Comparison of ENCODE assay signal across 21 cellular contexts in the genomic region with DNA sequence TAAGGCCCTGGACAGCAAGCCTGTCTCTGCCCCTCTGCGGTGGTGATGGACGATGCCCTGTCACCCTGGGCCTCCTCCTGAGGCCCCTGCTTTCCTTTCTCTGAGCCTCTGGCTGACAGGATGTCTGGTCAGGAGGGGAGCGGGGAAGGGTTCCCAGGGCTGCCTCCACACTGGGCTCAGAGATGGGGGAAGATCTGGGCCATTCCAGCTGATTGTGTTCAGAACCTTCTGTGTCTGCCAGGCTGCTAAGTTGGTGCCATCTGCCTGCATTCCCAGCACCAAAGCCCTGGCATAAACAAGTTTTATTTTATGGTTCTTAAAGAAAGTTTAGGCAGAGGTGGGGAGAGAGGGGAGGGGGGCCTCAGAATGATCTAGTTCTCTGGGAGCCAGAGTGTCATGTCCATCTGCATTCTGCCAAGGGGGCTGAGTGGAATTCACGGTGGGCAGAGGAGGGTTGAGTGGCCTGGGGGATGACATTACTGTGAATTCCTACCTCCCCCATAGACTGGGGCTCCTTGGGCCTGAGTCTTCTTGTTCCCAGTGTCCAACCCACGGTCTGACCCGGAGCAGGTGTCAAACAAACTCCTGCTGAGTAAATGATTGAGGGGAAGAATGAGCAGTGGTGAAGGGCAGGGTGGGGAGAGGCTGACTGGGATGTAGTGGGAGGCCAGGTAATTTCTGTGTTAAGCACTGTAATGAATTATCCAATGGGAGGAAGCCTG.
DNase-seq lines count a peak whose midpoint lies in the region; TF ChIP-seq lines count a peak whose summit lies in the region.
"Had no signal": no experiment of that assay in that cellular context is flagged by ENCODE, and none has a peak within 500 bp of the region (broad histone marks: within the 10 kb centered on the region; RNA-seq: fewer than 3 reads in every experiment).

No MANE protein-coding gene starts in this region.

- CTCF ChIA-PET in activated naive CD4-positive, alpha-beta T cell treated with anti-CD3 and anti-CD28 coated beads, Interleukin-2, amount 10 ng/mL, durations not matched to agents 7 days and 5 days (lab: Charles Lee): no interaction called here
- CTCF ChIA-PET in activated naive CD4-positive, alpha-beta T cell treated with anti-CD3 and anti-CD28 coated beads for 36 hours (lab: Charles Lee): no interaction called here
- CTCF ChIA-PET in CD8-positive, alpha-beta memory T cell (lab: Charles Lee): no interaction called here
- CTCF ChIA-PET in RWPE1 (lab: Yijun Ruan, JAX): no interaction called here

- H3K36me3 ChIP-seq in neural progenitor cell: no peaks in the 10 kb centered on the region
- no peaks in the 10 kb centered on the region for H3K36me3 ChIP-seq in CD8-positive, alpha-beta memory T cell (ENCODE audit: insufficient read depth, low read length)
- H3K36me3 ChIP-seq: HAP-1 had no signal

- no peaks in the 10 kb centered on the region for H3K4me1 ChIP-seq in neural progenitor cell
- no peaks in the 10 kb centered on the region for H3K4me1 ChIP-seq in CD8-positive, alpha-beta memory T cell (ENCODE audit: insufficient read depth, low read length)
- H3K4me1 ChIP-seq: A549, Caco-2, HAP-1 had no signal

- no peak overlapping the region for H3K4me2 ChIP-seq in neural progenitor cell
- H3K4me2 ChIP-seq: A549 had no signal

- peak; percentile 13 for DNase-seq in activated naive CD4-positive, alpha-beta T cell treated with anti-CD3 and anti-CD28 coated beads, Interleukin-2, amount 10 ng/mL, durations not matched to agents 7 days and 5 days
- DNase-seq in activated naive CD4-positive, alpha-beta T cell treated with anti-CD3 and anti-CD28 coated beads for 36 hours: no peak
- DNase-seq in neural progenitor cell (ENCODE audit: low spot score) (no peak), cerebellar cortex (ENCODE audit: low spot score) (no peak), RWPE1 (ENCODE audit: low spot score) (no peak), SIG-M5 (lab: John Stamatoyannopoulos, UW) (no peak)
- no peak for DNase-seq in CD8-positive, alpha-beta memory T cell
- DNase-seq: C1 segment of cervical spinal cord; Caco-2; CD4-positive, CD25-positive, alpha-beta regulatory T cell; DMS153; DMS79; GDM1; GM23248 had no signal

- no peaks in the 10 kb centered on the region for H3K79me2 ChIP-seq in neural progenitor cell (ENCODE audit: low read depth)

- H3K27ac ChIP-seq in cingulate gyrus (ENCODE audit: low read depth, low read length) (peak overlapping the region; percentile 12), neural progenitor cell (no peak overlapping the region), RWPE1 (no peak overlapping the region)
- no peak overlapping the region for H3K27ac ChIP-seq in CD8-positive, alpha-beta memory T cell (ENCODE audit: low read depth, low read length)
- H3K27ac ChIP-seq: 22Rv1, A549, GM23248, HL-60 had no signal

- H3K27me3 ChIP-seq in neural progenitor cell: no peaks in the 10 kb centered on the region
- no peaks in the 10 kb centered on the region for H3K27me3 ChIP-seq in CD8-positive, alpha-beta memory T cell (ENCODE audit: insufficient read depth, low read length, poor library complexity, severe bottlenecking)

- no peak overlapping the region for H3K9ac ChIP-seq in neural progenitor cell
- H3K9ac ChIP-seq: GM23248 had no signal

- H4K20me1 ChIP-seq in neural progenitor cell (ENCODE audit: low read depth): no peaks in the 10 kb centered on the region

- no peak overlapping the region for H3K4me3 ChIP-seq in neural progenitor cell
- H3K4me3 ChIP-seq in CD8-positive, alpha-beta memory T cell (ENCODE audit: low read length): no peak overlapping the region
- H3K4me3 ChIP-seq: A549, GM23248, HAP-1 had no signal

- no peaks in the 10 kb centered on the region for H3K4me1 Mint-ChIP-seq in activated naive CD4-positive, alpha-beta T cell treated with anti-CD3 and anti-CD28 coated beads, Interleukin-2, amount 10 ng/mL, durations not matched to agents 7 days and 5 days
- no peaks in the 10 kb centered on the region for H3K4me1 Mint-ChIP-seq in activated naive CD4-positive, alpha-beta T cell treated with anti-CD3 and anti-CD28 coated beads for 36 hours (ENCODE audit: low read depth)
- peaks cover 3% of the 10 kb centered on the region for H3K4me1 Mint-ChIP-seq in neural progenitor cell
- H3K4me1 Mint-ChIP-seq in CD8-positive, alpha-beta memory T cell: peaks cover 0 to under 1% (median 0%) of the 10 kb centered on the region in 3 donors
- H3K4me1 Mint-ChIP-seq: B cell; CD4-positive, CD25-positive, alpha-beta regulatory T cell; IgD-negative memory B cell had no signal

- H3F3A ChIP-seq in neural progenitor cell (ENCODE audit: low read depth): no peaks in the 10 kb centered on the region

- no peak overlapping the region for H2AFZ ChIP-seq in neural progenitor cell (replicated peaks)
- H2AFZ ChIP-seq: GM23248 had no signal

- H3K9me3 ChIP-seq in neural progenitor cell (ENCODE audit: low read depth): no peaks in the 10 kb centered on the region
- H3K9me3 ChIP-seq in CD8-positive, alpha-beta memory T cell (ENCODE audit: low read length): no peaks in the 10 kb centered on the region
- H3K9me3 ChIP-seq: A549, Caco-2, HAP-1 had no signal

- intact Hi-C loops in activated naive CD4-positive, alpha-beta T cell treated with anti-CD3 and anti-CD28 coated beads for 36 hours (cut with micrococcal nuclease): no loop called here

- no peak overlapping the region for H3K4me3 Mint-ChIP-seq in activated naive CD4-positive, alpha-beta T cell treated with anti-CD3 and anti-CD28 coated beads, Interleukin-2, amount 10 ng/mL, durations not matched to agents 7 days and 5 days
- H3K4me3 Mint-ChIP-seq in activated naive CD4-positive, alpha-beta T cell treated with anti-CD3 and anti-CD28 coated beads for 36 hours: no peak overlapping the region
- H3K4me3 Mint-ChIP-seq in neural progenitor cell: no peak overlapping the region
- no peak overlapping the region for H3K4me3 Mint-ChIP-seq in CD8-positive, alpha-beta memory T cell
- H3K4me3 Mint-ChIP-seq: B cell; CD4-positive, CD25-positive, alpha-beta regulatory T cell; IgD-negative memory B cell had no signal

- TF ChIP-seq CTCF in neural progenitor cell (IDR thresholded peaks at IDR 0.05): no peak
- TF ChIP-seq CTCF in RWPE1 (conservative IDR thresholded peaks at IDR 0.05; ENCODE audit: low read depth): no peak

- H3K9me3 Mint-ChIP-seq in activated naive CD4-positive, alpha-beta T cell treated with anti-CD3 and anti-CD28 coated beads, Interleukin-2, amount 10 ng/mL, durations not matched to agents 7 days and 5 days: no peaks in the 10 kb centered on the region
- no peaks in the 10 kb centered on the region for H3K9me3 Mint-ChIP-seq in activated naive CD4-positive, alpha-beta T cell treated with anti-CD3 and anti-CD28 coated beads for 36 hours
- no peaks in the 10 kb centered on the region for H3K9me3 Mint-ChIP-seq in neural progenitor cell
- no peaks in the 10 kb centered on the region for H3K9me3 Mint-ChIP-seq in CD8-positive, alpha-beta memory T cell
- H3K9me3 Mint-ChIP-seq: CD4-positive, CD25-positive, alpha-beta regulatory T cell had no signal

- H3K36me3 Mint-ChIP-seq in activated naive CD4-positive, alpha-beta T cell treated with anti-CD3 and anti-CD28 coated beads, Interleukin-2, amount 10 ng/mL, durations not matched to agents 7 days and 5 days: no peaks in the 10 kb centered on the region
- H3K36me3 Mint-ChIP-seq in activated naive CD4-positive, alpha-beta T cell treated with anti-CD3 and anti-CD28 coated beads for 36 hours (ENCODE audit: low read depth): no peaks in the 10 kb centered on the region
- H3K36me3 Mint-ChIP-seq in neural progenitor cell: no peaks in the 10 kb centered on the region
- no peaks in the 10 kb centered on the region for H3K36me3 Mint-ChIP-seq in CD8-positive, alpha-beta memory T cell
- H3K36me3 Mint-ChIP-seq: CD4-positive, CD25-positive, alpha-beta regulatory T cell; IgD-negative memory B cell had no signal

- H3K27ac Mint-ChIP-seq in activated naive CD4-positive, alpha-beta T cell treated with anti-CD3 and anti-CD28 coated beads, Interleukin-2, amount 10 ng/mL, durations not matched to agents 7 days and 5 days: no peak overlapping the region
- H3K27ac Mint-ChIP-seq in activated naive CD4-positive, alpha-beta T cell treated with anti-CD3 and anti-CD28 coated beads for 36 hours: no peak overlapping the region
- H3K27ac Mint-ChIP-seq in neural progenitor cell: peak overlapping the region; percentile 73
- no peak overlapping the region for H3K27ac Mint-ChIP-seq in CD8-positive, alpha-beta memory T cell
- H3K27ac Mint-ChIP-seq: B cell; CD4-positive, CD25-positive, alpha-beta regulatory T cell; IgD-negative memory B cell had no signal

- H3K27me3 Mint-ChIP-seq in activated naive CD4-positive, alpha-beta T cell treated with anti-CD3 and anti-CD28 coated beads, Interleukin-2, amount 10 ng/mL, durations not matched to agents 7 days and 5 days: no peaks in the 10 kb centered on the region
- H3K27me3 Mint-ChIP-seq in activated naive CD4-positive, alpha-beta T cell treated with anti-CD3 and anti-CD28 coated beads for 36 hours (ENCODE audit: low read depth): no peaks in the 10 kb centered on the region
- H3K27me3 Mint-ChIP-seq in neural progenitor cell (ENCODE audit: insufficient read depth, low read depth): peaks cover 8% of the 10 kb centered on the region
- peaks cover 7 to 12% of the 10 kb centered on the region in 2 donors for H3K27me3 Mint-ChIP-seq in CD8-positive, alpha-beta memory T cell
- H3K27me3 Mint-ChIP-seq: CD4-positive, CD25-positive, alpha-beta regulatory T cell had no signal

- POLR2A ChIA-PET in CD8-positive, alpha-beta memory T cell (lab: Charles Lee): no interaction called here
- POLR2A ChIA-PET in RWPE1 (lab: Yijun Ruan, JAX; ENCODE audit: low non-redundant PET): no interaction called here
